Comparison of ENCODE assay signal across 1 cellular context in the genomic region with DNA sequence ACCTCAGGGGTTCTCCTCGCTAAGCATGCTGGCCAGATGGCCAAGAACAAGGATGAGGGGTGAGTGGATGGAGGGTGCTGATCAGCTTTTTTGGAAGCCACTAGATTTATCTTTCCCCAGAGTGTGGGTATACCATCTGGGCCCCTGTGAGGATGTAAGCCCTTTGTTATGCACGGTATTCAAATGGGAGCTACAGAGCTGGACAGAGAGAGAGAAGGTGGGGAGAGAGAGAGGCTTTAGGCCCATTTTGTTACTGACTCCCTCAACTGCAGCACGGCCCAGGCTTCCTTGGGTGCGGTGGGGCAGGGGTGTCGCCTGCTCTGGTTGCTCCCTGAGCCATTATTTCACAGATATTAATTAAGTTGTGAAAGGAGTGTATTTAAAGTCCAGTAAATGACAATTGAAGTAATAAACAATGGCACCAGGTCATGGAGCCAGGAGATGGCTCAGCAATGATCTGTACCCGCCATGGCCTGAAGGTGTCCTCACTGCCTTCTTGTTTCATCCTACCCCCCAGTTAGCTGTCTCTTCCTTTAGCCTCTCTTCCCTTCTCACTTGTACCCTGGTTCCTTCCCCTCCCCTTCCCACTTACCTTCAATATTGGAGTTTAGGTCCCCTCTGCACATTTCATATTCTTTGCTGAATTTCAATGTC.
TF ChIP-seq lines count a peak whose summit lies in the region.

No MANE protein-coding gene starts in this region.

TF ChIP-seq in HepG2, 621 proteins besides CTCF, POLR2A, EP300 and RAD21 (continued from another document):
- TF ChIP-seq, protein P1, sequence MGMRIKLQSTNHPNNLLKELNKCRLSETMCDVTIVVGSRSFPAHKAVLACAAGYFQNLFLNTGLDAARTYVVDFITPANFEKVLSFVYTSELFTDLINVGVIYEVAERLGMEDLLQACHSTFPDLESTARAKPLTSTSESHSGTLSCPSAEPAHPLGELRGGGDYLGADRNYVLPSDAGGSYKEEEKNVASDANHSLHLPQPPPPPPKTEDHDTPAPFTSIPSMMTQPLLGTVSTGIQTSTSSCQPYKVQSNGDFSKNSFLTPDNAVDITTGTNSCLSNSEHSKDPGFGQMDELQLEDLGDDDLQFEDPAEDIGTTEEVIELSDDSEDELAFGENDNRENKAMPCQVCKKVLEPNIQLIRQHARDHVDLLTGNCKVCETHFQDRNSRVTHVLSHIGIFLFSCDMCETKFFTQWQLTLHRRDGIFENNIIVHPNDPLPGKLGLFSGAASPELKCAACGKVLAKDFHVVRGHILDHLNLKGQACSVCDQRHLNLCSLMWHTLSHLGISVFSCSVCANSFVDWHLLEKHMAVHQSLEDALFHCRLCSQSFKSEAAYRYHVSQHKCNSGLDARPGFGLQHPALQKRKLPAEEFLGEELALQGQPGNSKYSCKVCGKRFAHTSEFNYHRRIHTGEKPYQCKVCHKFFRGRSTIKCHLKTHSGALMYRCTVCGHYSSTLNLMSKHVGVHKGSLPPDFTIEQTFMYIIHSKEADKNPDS (CRISPR knock-in tag; IDR thresholded peaks at IDR 0.05) = no peak
- TF ChIP-seq SKI (IDR thresholded peaks at IDR 0.05; ENCODE audit: partially characterized antibody) (no peak), ZNF7 (CRISPR knock-in tag; IDR thresholded peaks at IDR 0.05) (no peak), HOXD1 (CRISPR knock-in tag; IDR thresholded peaks at IDR 0.05) (no peak), ZFP90 (CRISPR knock-in tag; IDR thresholded peaks at IDR 0.05; ENCODE audit: borderline replicate concordance) (no peak), ZNF530 (CRISPR knock-in tag; IDR thresholded peaks at IDR 0.05; ENCODE audit: low read depth) (no peak), EHMT2 (IDR thresholded peaks at IDR 0.05; ENCODE audit: borderline replicate concordance, low read depth, low read length) (no peak)
- TF ChIP-seq, protein P2, sequence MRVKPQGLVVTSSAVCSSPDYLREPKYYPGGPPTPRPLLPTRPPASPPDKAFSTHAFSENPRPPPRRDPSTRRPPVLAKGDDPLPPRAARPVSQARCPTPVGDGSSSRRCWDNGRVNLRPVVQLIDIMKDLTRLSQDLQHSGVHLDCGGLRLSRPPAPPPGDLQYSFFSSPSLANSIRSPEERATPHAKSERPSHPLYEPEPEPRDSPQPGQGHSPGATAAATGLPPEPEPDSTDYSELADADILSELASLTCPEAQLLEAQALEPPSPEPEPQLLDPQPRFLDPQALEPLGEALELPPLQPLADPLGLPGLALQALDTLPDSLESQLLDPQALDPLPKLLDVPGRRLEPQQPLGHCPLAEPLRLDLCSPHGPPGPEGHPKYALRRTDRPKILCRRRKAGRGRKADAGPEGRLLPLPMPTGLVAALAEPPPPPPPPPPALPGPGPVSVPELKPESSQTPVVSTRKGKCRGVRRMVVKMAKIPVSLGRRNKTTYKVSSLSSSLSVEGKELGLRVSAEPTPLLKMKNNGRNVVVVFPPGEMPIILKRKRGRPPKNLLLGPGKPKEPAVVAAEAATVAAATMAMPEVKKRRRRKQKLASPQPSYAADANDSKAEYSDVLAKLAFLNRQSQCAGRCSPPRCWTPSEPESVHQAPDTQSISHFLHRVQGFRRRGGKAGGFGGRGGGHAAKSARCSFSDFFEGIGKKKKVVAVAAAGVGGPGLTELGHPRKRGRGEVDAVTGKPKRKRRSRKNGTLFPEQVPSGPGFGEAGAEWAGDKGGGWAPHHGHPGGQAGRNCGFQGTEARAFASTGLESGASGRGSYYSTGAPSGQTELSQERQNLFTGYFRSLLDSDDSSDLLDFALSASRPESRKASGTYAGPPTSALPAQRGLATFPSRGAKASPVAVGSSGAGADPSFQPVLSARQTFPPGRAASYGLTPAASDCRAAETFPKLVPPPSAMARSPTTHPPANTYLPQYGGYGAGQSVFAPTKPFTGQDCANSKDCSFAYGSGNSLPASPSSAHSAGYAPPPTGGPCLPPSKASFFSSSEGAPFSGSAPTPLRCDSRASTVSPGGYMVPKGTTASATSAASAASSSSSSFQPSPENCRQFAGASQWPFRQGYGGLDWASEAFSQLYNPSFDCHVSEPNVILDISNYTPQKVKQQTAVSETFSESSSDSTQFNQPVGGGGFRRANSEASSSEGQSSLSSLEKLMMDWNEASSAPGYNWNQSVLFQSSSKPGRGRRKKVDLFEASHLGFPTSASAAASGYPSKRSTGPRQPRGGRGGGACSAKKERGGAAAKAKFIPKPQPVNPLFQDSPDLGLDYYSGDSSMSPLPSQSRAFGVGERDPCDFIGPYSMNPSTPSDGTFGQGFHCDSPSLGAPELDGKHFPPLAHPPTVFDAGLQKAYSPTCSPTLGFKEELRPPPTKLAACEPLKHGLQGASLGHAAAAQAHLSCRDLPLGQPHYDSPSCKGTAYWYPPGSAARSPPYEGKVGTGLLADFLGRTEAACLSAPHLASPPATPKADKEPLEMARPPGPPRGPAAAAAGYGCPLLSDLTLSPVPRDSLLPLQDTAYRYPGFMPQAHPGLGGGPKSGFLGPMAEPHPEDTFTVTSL (CRISPR knock-in tag; IDR thresholded peaks at IDR 0.05; ENCODE audit: borderline replicate concordance) = no peak
- TF ChIP-seq, protein P3, sequence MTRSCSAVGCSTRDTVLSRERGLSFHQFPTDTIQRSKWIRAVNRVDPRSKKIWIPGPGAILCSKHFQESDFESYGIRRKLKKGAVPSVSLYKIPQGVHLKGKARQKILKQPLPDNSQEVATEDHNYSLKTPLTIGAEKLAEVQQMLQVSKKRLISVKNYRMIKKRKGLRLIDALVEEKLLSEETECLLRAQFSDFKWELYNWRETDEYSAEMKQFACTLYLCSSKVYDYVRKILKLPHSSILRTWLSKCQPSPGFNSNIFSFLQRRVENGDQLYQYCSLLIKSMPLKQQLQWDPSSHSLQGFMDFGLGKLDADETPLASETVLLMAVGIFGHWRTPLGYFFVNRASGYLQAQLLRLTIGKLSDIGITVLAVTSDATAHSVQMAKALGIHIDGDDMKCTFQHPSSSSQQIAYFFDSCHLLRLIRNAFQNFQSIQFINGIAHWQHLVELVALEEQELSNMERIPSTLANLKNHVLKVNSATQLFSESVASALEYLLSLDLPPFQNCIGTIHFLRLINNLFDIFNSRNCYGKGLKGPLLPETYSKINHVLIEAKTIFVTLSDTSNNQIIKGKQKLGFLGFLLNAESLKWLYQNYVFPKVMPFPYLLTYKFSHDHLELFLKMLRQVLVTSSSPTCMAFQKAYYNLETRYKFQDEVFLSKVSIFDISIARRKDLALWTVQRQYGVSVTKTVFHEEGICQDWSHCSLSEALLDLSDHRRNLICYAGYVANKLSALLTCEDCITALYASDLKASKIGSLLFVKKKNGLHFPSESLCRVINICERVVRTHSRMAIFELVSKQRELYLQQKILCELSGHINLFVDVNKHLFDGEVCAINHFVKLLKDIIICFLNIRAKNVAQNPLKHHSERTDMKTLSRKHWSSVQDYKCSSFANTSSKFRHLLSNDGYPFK (CRISPR knock-in tag; IDR thresholded peaks at IDR 0.05; ENCODE audit: borderline replicate concordance) = no peak
